18 cellular contexts compared by ENCODE assay signal in the genomic region with DNA sequence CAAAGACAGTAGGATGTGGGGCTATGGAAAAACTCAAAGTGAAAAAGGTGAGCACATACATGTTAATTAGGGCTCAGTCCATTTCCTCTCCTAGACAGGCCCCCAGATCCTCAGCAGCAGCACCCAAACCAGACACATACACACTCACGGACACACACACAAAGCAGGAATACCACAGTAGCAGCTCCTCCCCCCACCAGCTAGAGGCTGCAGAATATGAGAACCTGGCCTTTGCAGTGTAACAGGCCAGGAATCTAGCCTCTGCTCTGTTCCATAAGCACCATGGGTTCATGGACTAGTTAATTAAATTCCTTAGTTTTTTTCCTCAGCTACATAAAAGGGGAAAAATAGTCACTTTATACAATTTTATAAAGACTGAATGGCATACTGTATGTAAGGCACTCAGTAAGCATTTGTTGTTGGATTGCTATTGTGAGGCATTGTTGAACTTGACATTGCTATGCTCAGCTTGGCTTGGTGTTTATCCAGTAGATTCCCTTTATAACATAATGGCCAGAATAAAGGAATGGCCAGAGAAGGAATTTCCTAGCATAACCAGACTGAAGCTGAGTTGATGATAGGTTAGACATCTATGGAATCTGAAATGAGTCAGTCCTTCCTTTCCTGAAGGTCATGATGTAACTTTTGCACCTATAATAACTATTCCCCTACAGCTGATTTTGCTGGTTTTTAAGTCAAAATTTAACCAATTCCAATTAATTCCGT.
DNase-seq lines count a peak whose midpoint lies in the region; ATAC-seq and TF ChIP-seq lines count a peak whose summit lies in the region.
"Had no signal": no experiment of that assay in that cellular context is flagged by ENCODE, and none has a peak within 500 bp of the region (broad histone marks: within the 10 kb centered on the region; RNA-seq: fewer than 3 reads in every experiment).

No MANE protein-coding gene starts in this region.

- no TSS peak for BruUV-seq in PC-9 (replicated peaks; lab: Mats Ljungman, UMichigan)

- H3K4me3 ChIP-seq in AG10803 (ENCODE audit: low read length) (no peak overlapping the region), PC-9 (no peak overlapping the region)
- H3K4me3 ChIP-seq: BLaER1, gastroesophageal sphincter had no signal

- no peak overlapping the region for H3K27ac ChIP-seq in PC-9
- H3K27ac ChIP-seq: BLaER1, gastroesophageal sphincter had no signal

- intact Hi-C loops in PC-9 (cut with micrococcal nuclease; ENCODE audit: unreplicated experiment) = no loop called here

- POLR2A ChIA-PET in PC-9 (lab: Charles Lee; ENCODE audit: unreplicated experiment) = no interaction called here

- peak overlapping the region; percentile 24 for H3K4me2 ChIP-seq in PC-9
- H3K4me2 ChIP-seq: BLaER1 had no signal

- no peaks in the 10 kb centered on the region for H3K9me2 ChIP-seq in PC-9 (ENCODE audit: insufficient read depth)

- H3K79me2 ChIP-seq in PC-9 (ENCODE audit: low read depth) = no peaks in the 10 kb centered on the region

- peaks cover 29% of the 10 kb centered on the region for H3K4me1 ChIP-seq in PC-9 (replicated peaks; ENCODE audit: insufficient read depth)
- H3K4me1 ChIP-seq: gastroesophageal sphincter had no signal

- no peaks in the 10 kb centered on the region for H3K36me3 ChIP-seq in PC-9 (ENCODE audit: low read depth)
- H3K36me3 ChIP-seq: BLaER1, gastroesophageal sphincter had no signal

- no peaks in the 10 kb centered on the region for H4K20me1 ChIP-seq in PC-9 (ENCODE audit: insufficient read depth)
- H4K20me1 ChIP-seq: BLaER1 had no signal

- ATAC-seq in GM19452 (IDR thresholded peaks at IDR 0.05; ENCODE audit: unreplicated experiment) = no peak
- no peak for ATAC-seq in HG02571 (IDR thresholded peaks at IDR 0.05; ENCODE audit: unreplicated experiment)
- ATAC-seq: gastroesophageal sphincter had no signal

- DNase-seq in AG10803 (ENCODE audit: low read depth) (peak; percentile 87), PC-9 (peak in 1 of 2 experiments; percentile 75), dedifferentiated amniotic fluid mesenchymal stem cell (ENCODE audit: extremely low spot score) (peak; percentile 31), kidney tubule cell (ENCODE audit: low spot score) (peak; percentile 79), mesenteric fat pad (ENCODE audit: low spot score) (no peak)
- no peak for DNase-seq in stimulated activated CD4-positive, alpha-beta T cell treated with anti-CD3 and anti-CD28 coated beads, Interleukin-2, amount 100 ng/mL, for 24 hours
- DNase-seq: activated CD4-positive, alpha-beta T cell treated with anti-CD3 and anti-CD28 coated beads for 4 hours; activated T-cell treated with anti-CD3 and anti-CD28 coated beads, Interleukin-2, amount 50 U/mL, for 24 hours; dermis blood vessel endothelial cell; DND-41; GOT3; NCI-H187 treated with DMSO at 0.1 percent for 48 hours; NCI-H526 treated with DMSO at 0.1 percent for 48 hours; posterior cingulate gyrus had no signal

- peaks cover 8% of the 10 kb centered on the region; the same call in 1 of the 2 replicates for H3F3A ChIP-seq in PC-9 (ENCODE audit: insufficient read depth, low read depth)

- no peak overlapping the region for H2AFZ ChIP-seq in PC-9

- CTCF ChIA-PET in PC-9 (lab: Charles Lee) = no interaction called here

- TF ChIP-seq CTCF in AG10803 (conservative IDR thresholded peaks at IDR 0.05; ENCODE audit: low read length) (no peak), PC-9 (conservative IDR thresholded peaks at IDR 0.05) (no peak)

- H3K27me3 ChIP-seq in PC-9 (ENCODE audit: insufficient read depth, low read depth) = no peaks in the 10 kb centered on the region
- H3K27me3 ChIP-seq: BLaER1, gastroesophageal sphincter had no signal

- no peaks in the 10 kb centered on the region; the same call in 1 of the 2 replicates for H3K9me3 ChIP-seq in PC-9 (ENCODE audit: insufficient read depth, low read depth)
- H3K9me3 ChIP-seq: BLaER1, gastroesophageal sphincter had no signal

Comparison
In these comparisons a context has a peak if more than half of its experiments do, and no peak if none do; other contexts are left out.
1. DNase-seq: peak in AG10803 (single experiment), dedifferentiated amniotic fluid mesenchymal stem cell (single experiment) and kidney tubule cell (single experiment); none in stimulated activated CD4-positive, alpha-beta T cell treated with anti-CD3 and anti-CD28 coated beads, Interleukin-2, amount 100 ng/mL, for 24 hours (0 of 2) and mesenteric fat pad (single experiment).